ENCODE assay signal across 8 cellular contexts in genomic region chr2:207008105-207008990, GRCh38.
A peak's percentile ranks its signal among the peaks of the same experiment; 100 is the strongest.
DNase-seq lines count a peak whose midpoint lies in the region; ATAC-seq and TF ChIP-seq lines count a peak whose summit lies in the region.
"Had no signal": no experiment of that assay in that cellular context is flagged by ENCODE, and none has a peak within 500 bp of the region (broad histone marks: within the 10 kb centered on the region; RNA-seq: fewer than 3 reads in every experiment).

No MANE protein-coding gene starts in this region.

- no peaks in the 10 kb centered on the region; the same call in 1 of the 2 replicates for H3K27me3 Mint-ChIP-seq in HFFc6 (ENCODE audit: insufficient read depth)

- H3K27ac Mint-ChIP-seq in HFFc6: no peak overlapping the region
- H3K27ac Mint-ChIP-seq: activated CD4-positive, alpha-beta T cell treated with anti-CD3 and anti-CD28 coated beads, Interleukin-2, amount 10 ng/mL, durations not matched to agents 7 days and 5 days had no signal

- no peak overlapping the region for H3K4me3 Mint-ChIP-seq in HFFc6
- H3K4me3 Mint-ChIP-seq: activated CD4-positive, alpha-beta T cell treated with anti-CD3 and anti-CD28 coated beads, Interleukin-2, amount 10 ng/mL, durations not matched to agents 7 days and 5 days had no signal

- H3K9ac ChIP-seq in iPS-18a (ENCODE audit: low read length): peak overlapping the region; percentile 60

- H3K4me1 ChIP-seq in iPS-18a (ENCODE audit: control insufficient read depth, low read depth, low read length) (peaks cover 38% of the 10 kb centered on the region), upper lobe of right lung (no peaks in the 10 kb centered on the region), aorta (ENCODE audit: control insufficient read depth in 1 of 2, insufficient read depth in 2 of 2, low read length in 2 of 2) (no peaks in the 10 kb centered on the region)

- no peaks in the 10 kb centered on the region for H3K36me3 Mint-ChIP-seq in HFFc6 (ENCODE audit: low read depth)

- H3K4me3 ChIP-seq in iPS-18a (ENCODE audit: low read length) (peak overlapping the region; percentile 29), upper lobe of right lung (no peak overlapping the region), aorta (ENCODE audit: low read length in 2 of 2) (no peak overlapping the region)

- no peak for ATAC-seq in upper lobe of right lung
- ATAC-seq in aorta (ENCODE audit: low FRiP score): no peak

- DNase-seq in HFFc6: peak; percentile 7
- DNase-seq in astrocyte of the hippocampus (ENCODE audit: low read depth, low spot score): peak; percentile 65
- no peak for DNase-seq in upper lobe of right lung
- DNase-seq in NCI-H2029 (lab: John Stamatoyannopoulos, UW): no peak
- no peak for DNase-seq in aorta
- no peak for DNase-seq in NCI-H2227 (lab: John Stamatoyannopoulos, UW; ENCODE audit: unreplicated experiment)
- DNase-seq: activated CD4-positive, alpha-beta T cell treated with anti-CD3 and anti-CD28 coated beads, Interleukin-2, amount 10 ng/mL, durations not matched to agents 7 days and 5 days had no signal

- H3K36me3 ChIP-seq in iPS-18a (ENCODE audit: control insufficient read depth, low read depth, low read length) (no peaks in the 10 kb centered on the region), upper lobe of right lung (no peaks in the 10 kb centered on the region), aorta (ENCODE audit: control insufficient read depth in 1 of 2, insufficient read depth in 2 of 2, low read length in 1 of 2) (no peaks in the 10 kb centered on the region)

- H3K9me3 Mint-ChIP-seq in HFFc6: no peaks in the 10 kb centered on the region
- H3K9me3 Mint-ChIP-seq: activated CD4-positive, alpha-beta T cell treated with anti-CD3 and anti-CD28 coated beads, Interleukin-2, amount 10 ng/mL, durations not matched to agents 7 days and 5 days had no signal

- H3K27ac ChIP-seq in iPS-18a (ENCODE audit: low read length) (peak overlapping the region; percentile 70), upper lobe of right lung (no peak overlapping the region), aorta (ENCODE audit: low read depth in 1 of 2, low read length in 2 of 2) (no peak overlapping the region)

- TF ChIP-seq CTCF in HFFc6 (IDR thresholded peaks at IDR 0.05) (peak; percentile 56), upper lobe of right lung (IDR thresholded peaks at IDR 0.05) (peak; percentile 20)

- WGBS in aorta, 2 donors: 64 to 66% methylated on average over 1 of the region's 1 CpG

- H3K4me1 Mint-ChIP-seq in HFFc6 (ENCODE audit: low read depth): peaks cover 25% of the 10 kb centered on the region
- H3K4me1 Mint-ChIP-seq: activated CD4-positive, alpha-beta T cell treated with anti-CD3 and anti-CD28 coated beads, Interleukin-2, amount 10 ng/mL, durations not matched to agents 7 days and 5 days had no signal

- H3K9me3 ChIP-seq in iPS-18a (ENCODE audit: control insufficient read depth, low read depth, low read length) (no peaks in the 10 kb centered on the region), upper lobe of right lung (no peaks in the 10 kb centered on the region), aorta (ENCODE audit: control insufficient read depth, low read length) (no peaks in the 10 kb centered on the region)

- H3K27me3 ChIP-seq in iPS-18a (ENCODE audit: control insufficient read depth, insufficient read depth, low read length) (no peaks in the 10 kb centered on the region), upper lobe of right lung (no peaks in the 10 kb centered on the region), aorta (ENCODE audit: control insufficient read depth in 1 of 2, insufficient read depth in 2 of 2, low read length in 1 of 2) (no peaks in the 10 kb centered on the region)

- intact Hi-C loops in upper lobe of right lung (cut with DNase I) (no loop called here), aorta (cut with DNase I) (no loop called here)

Comparison
In these comparisons a context has a peak if more than half of its experiments do, and no peak if none do; other contexts are left out.
1. DNase-seq: peak in HFFc6 (single experiment) and astrocyte of the hippocampus (single experiment); none in upper lobe of right lung (single experiment), NCI-H2029 (single experiment), aorta (0 of 2) and NCI-H2227 (single experiment).